Comparison of ENCODE assay signal across 1 cellular context in genomic region chr11:76574879-76575278, GRCh38.
TF ChIP-seq lines count a peak whose summit lies in the region.

No MANE protein-coding gene starts in this region.

TF ChIP-seq in GM23338, 12 proteins besides CTCF, POLR2A, EP300 and RAD21 (continued from another document):
- TF ChIP-seq REST (IDR thresholded peaks at IDR 0.05; ENCODE audit: unreplicated experiment): no peak
- TF ChIP-seq, protein P1, sequence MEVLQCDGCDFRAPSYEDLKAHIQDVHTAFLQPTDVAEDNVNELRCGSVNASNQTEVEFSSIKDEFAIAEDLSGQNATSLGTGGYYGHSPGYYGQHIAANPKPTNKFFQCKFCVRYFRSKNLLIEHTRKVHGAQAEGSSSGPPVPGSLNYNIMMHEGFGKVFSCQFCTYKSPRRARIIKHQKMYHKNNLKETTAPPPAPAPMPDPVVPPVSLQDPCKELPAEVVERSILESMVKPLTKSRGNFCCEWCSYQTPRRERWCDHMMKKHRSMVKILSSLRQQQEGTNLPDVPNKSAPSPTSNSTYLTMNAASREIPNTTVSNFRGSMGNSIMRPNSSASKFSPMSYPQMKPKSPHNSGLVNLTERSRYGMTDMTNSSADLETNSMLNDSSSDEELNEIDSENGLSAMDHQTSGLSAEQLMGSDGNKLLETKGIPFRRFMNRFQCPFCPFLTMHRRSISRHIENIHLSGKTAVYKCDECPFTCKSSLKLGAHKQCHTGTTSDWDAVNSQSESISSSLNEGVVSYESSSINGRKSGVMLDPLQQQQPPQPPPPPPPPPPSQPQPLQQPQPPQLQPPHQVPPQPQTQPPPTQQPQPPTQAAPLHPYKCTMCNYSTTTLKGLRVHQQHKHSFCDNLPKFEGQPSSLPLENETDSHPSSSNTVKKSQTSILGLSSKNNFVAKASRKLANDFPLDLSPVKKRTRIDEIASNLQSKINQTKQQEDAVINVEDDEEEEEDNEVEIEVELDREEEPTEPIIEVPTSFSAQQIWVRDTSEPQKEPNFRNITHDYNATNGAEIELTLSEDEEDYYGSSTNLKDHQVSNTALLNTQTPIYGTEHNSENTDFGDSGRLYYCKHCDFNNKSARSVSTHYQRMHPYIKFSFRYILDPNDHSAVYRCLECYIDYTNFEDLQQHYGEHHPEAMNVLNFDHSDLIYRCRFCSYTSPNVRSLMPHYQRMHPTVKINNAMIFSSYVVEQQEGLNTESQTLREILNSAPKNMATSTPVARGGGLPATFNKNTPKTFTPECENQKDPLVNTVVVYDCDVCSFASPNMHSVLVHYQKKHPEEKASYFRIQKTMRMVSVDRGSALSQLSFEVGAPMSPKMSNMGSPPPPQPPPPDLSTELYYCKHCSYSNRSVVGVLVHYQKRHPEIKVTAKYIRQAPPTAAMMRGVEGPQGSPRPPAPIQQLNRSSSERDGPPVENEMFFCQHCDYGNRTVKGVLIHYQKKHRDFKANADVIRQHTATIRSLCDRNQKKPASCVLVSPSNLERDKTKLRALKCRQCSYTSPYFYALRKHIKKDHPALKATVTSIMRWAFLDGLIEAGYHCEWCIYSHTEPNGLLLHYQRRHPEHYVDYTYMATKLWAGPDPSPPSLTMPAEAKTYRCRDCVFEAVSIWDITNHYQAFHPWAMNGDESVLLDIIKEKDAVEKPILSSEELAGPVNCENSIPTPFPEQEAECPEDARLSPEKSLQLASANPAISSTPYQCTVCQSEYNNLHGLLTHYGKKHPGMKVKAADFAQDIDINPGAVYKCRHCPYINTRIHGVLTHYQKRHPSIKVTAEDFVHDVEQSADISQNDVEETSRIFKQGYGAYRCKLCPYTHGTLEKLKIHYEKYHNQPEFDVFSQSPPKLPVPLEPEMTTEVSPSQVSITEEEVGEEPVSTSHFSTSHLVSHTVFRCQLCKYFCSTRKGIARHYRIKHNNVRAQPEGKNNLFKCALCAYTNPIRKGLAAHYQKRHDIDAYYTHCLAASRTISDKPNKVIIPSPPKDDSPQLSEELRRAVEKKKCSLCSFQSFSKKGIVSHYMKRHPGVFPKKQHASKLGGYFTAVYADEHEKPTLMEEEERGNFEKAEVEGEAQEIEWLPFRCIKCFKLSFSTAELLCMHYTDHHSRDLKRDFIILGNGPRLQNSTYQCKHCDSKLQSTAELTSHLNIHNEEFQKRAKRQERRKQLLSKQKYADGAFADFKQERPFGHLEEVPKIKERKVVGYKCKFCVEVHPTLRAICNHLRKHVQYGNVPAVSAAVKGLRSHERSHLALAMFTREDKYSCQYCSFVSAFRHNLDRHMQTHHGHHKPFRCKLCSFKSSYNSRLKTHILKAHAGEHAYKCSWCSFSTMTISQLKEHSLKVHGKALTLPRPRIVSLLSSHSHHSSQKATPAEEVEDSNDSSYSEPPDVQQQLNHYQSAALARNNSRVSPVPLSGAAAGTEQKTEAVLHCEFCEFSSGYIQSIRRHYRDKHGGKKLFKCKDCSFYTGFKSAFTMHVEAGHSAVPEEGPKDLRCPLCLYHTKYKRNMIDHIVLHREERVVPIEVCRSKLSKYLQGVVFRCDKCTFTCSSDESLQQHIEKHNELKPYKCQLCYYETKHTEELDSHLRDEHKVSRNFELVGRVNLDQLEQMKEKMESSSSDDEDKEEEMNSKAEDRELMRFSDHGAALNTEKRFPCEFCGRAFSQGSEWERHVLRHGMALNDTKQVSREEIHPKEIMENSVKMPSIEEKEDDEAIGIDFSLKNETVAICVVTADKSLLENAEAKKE (CRISPR knock-in tag; IDR thresholded peaks at IDR 0.05): no peak
- no peak for TF ChIP-seq POLR2AphosphoS5 (IDR thresholded peaks at IDR 0.05; ENCODE audit: low read depth)
- no peak for TF ChIP-seq NANOG (IDR thresholded peaks at IDR 0.05; ENCODE audit: borderline replicate concordance)
- TF ChIP-seq EZH2 (IDR thresholded peaks at IDR 0.05; ENCODE audit: low read depth, unreplicated experiment): no peak
- no peak for TF ChIP-seq STAT1 (IDR thresholded peaks at IDR 0.05; ENCODE audit: unreplicated experiment)
